Comparison of ENCODE assay signal across 8 cellular contexts in the genomic region with DNA sequence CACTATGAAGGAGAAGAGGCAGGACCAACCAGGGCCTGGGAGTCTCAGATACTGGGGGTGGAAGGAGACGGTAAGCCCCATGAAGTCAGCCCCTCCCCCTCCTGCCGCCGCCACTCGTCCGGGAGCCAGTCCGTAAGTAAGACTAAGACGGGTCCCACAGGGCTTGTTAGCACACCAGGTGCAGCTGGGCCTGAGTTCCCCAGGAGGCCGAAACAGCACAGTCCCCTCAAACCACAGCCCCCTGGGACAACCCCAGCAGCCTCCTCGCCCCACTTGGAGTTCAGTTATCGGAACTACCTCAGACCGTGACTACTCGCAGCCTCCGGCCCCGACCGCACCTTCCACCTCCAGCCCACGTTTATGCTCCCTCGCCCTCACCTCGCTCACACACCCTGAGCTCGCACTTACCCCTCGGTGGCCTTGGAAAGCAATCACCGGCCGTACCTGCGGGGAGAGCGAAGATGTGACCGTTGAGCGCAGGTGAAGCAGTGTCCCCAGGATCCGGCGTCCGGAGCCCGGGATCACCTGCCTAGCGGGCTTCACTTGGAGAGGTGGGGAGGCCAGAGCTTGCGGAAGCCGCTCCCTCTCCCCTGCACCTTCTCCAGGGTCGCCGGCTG. TPM values are rescaled to one million over a fixed set of nuclear protein-coding genes. Genes with fewer than 3 reads are reported as not detected.
A peak's percentile ranks its signal among the peaks of the same experiment; 100 is the strongest.
DNase-seq lines count a peak whose midpoint lies in the region; ATAC-seq, FAIRE-seq and TF ChIP-seq lines count a peak whose summit lies in the region.

No MANE protein-coding gene starts in this region.

- H3K9me3 Mint-ChIP-seq in activated naive CD4-positive, alpha-beta T cell treated with anti-CD3 and anti-CD28 coated beads, Interleukin-2, amount 50 U/mL, for 72 hours = no peaks in the 10 kb centered on the region

- DNase-seq in GM12892 (ENCODE audit: insufficient read length) (peak; percentile 47), SIG-M5 treated with dmso at 0.1 percent for 504 hours (lab: John Stamatoyannopoulos, UW; ENCODE audit: unreplicated experiment) (no peak)
- peak in 1 of 2 donors; percentile 12 for DNase-seq in activated naive CD4-positive, alpha-beta T cell treated with anti-CD3 and anti-CD28 coated beads, Interleukin-2, amount 50 U/mL, for 72 hours (ENCODE audit: low spot score in 2 of 2)
- peak; percentile 22 for DNase-seq in stimulated activated CD4-positive, alpha-beta T cell treated with anti-CD3 and anti-CD28 coated beads, Interleukin-1b, Interleukin-23, amount 100 ng/mL, for 48 hours
- no peak for DNase-seq in activated effector memory CD4-positive, alpha-beta T cell treated with anti-CD3 and anti-CD28 coated beads, Interleukin-2, amount 50 U/mL, for 16 hours

- 0 out of 2 replicates have a peak, but pooled peaks cover 7% of the 10 kb centered on the region for H3K4me1 ChIP-seq in HUES64 (ENCODE audit: insufficient read depth, low read length)

- peak; percentile 95 for FAIRE-seq in GM12892 (lab: Jason Lieb, UNC)

- H3K36me3 ChIP-seq in HUES64 (ENCODE audit: insufficient read depth, low read length) = peaks cover 31% of the 10 kb centered on the region

- H3K27ac ChIP-seq in HUES64 (ENCODE audit: low read depth, low read length) = no peak overlapping the region

- H3K9me3 ChIP-seq in HUES64 (ENCODE audit: insufficient read depth, low read depth, low read length) = no peaks in the 10 kb centered on the region

- peak overlapping the region; percentile 55 to 91 for H3K27ac Mint-ChIP-seq in activated naive CD4-positive, alpha-beta T cell treated with anti-CD3 and anti-CD28 coated beads, Interleukin-2, amount 50 U/mL, for 72 hours

- 3% methylated on average over 34 of the region's 35 CpGs for WGBS in HUES64

- H3K9ac ChIP-seq in HUES64 (ENCODE audit: low read depth, low read length) = peak overlapping the region; percentile 48

- TF ChIP-seq POLR2A in GM12892 (IDR thresholded peaks at IDR 0.05; ENCODE audit: low read depth, low read length) = no peak

- H3K4me3 ChIP-seq in HUES64 (ENCODE audit: low read length) = peak overlapping the region; percentile 71
- H3K4me3 ChIP-seq in iPS-11a (ENCODE audit: low read depth, low read length) = peak overlapping the region; percentile 70

- peaks cover 0 to 8% of the 10 kb centered on the region in 2 donors for H3K36me3 Mint-ChIP-seq in activated naive CD4-positive, alpha-beta T cell treated with anti-CD3 and anti-CD28 coated beads, Interleukin-2, amount 50 U/mL, for 72 hours

- H3K27me3 ChIP-seq in HUES64 (ENCODE audit: insufficient read depth, low read length) = peaks cover 11% of the 10 kb centered on the region; the same call in 1 of the 2 replicates

- ATAC-seq in GM21515 (IDR thresholded peaks at IDR 0.05; ENCODE audit: unreplicated experiment) = peak; percentile 61
- peak in 1 of 2 donors; percentile 5 for ATAC-seq in activated naive CD4-positive, alpha-beta T cell treated with anti-CD3 and anti-CD28 coated beads, Interleukin-2, amount 50 U/mL, for 72 hours

RNA-seq across cellular contexts. Expression of gene ELL3, which starts 0.6 kb away (rescaled TPM):
- 13.4 TPM for polyA plus RNA-seq in GM12892 (2012; ENCODE audit: missing spikeins)
- polyA plus RNA-seq in HUES64 (2013, experiment 1 of 2) = 2.4 TPM
- 2.9 TPM for polyA plus RNA-seq in HUES64 (2013, experiment 2 of 2)
- total RNA-seq in activated naive CD4-positive, alpha-beta T cell treated with anti-CD3 and anti-CD28 coated beads, Interleukin-2, amount 50 U/mL, for 72 hours = 1 to 10 TPM; 4.5 to 9.3 TPM

RNA-seq across cellular contexts. Expression of gene SERF2, which starts 15.9 kb away (rescaled TPM):
- polyA plus RNA-seq in GM12892 (2012; ENCODE audit: missing spikeins) = 955 TPM
- polyA plus RNA-seq in HUES64 (2013, experiment 1 of 2) = 576 TPM
- polyA plus RNA-seq in HUES64 (2013, experiment 2 of 2) = 606 TPM
- 100 to 1,000 TPM; 714 to 722 TPM for total RNA-seq in activated naive CD4-positive, alpha-beta T cell treated with anti-CD3 and anti-CD28 coated beads, Interleukin-2, amount 50 U/mL, for 72 hours

RNA-seq across cellular contexts. Expression of gene SERINC4, which starts 23.8 kb away (rescaled TPM):
- polyA plus RNA-seq in GM12892 (2012; ENCODE audit: missing spikeins) = 0.25 TPM
- not detected for polyA plus RNA-seq in HUES64 (2013, experiment 1 of 2)
- polyA plus RNA-seq in HUES64 (2013, experiment 2 of 2) = not detected
- total RNA-seq in activated naive CD4-positive, alpha-beta T cell treated with anti-CD3 and anti-CD28 coated beads, Interleukin-2, amount 50 U/mL, for 72 hours = under 1 TPM; 0.31 to 0.61 TPM

RNA-seq across cellular contexts. Expression of gene HYPK, which starts 24.2 kb away (rescaled TPM):
- 7.9 TPM for polyA plus RNA-seq in GM12892 (2012; ENCODE audit: missing spikeins)
- polyA plus RNA-seq in HUES64 (2013, experiment 1 of 2) = 11.9 TPM
- polyA plus RNA-seq in HUES64 (2013, experiment 2 of 2) = 8.7 TPM
- total RNA-seq in activated naive CD4-positive, alpha-beta T cell treated with anti-CD3 and anti-CD28 coated beads, Interleukin-2, amount 50 U/mL, for 72 hours = 10 to 100 TPM; 11.6 to 35.2 TPM

RNA-seq across cellular contexts. Expression of gene PDIA3, which starts 30.0 kb away (rescaled TPM):
- polyA plus RNA-seq in GM12892 (2012; ENCODE audit: missing spikeins) = 206 TPM
- 398 TPM for polyA plus RNA-seq in HUES64 (2013, experiment 1 of 2)
- polyA plus RNA-seq in HUES64 (2013, experiment 2 of 2) = 402 TPM
- total RNA-seq in activated naive CD4-positive, alpha-beta T cell treated with anti-CD3 and anti-CD28 coated beads, Interleukin-2, amount 50 U/mL, for 72 hours = 100 to 1,000 TPM; 144 to 224 TPM

Comparison
In these comparisons a context has a peak if more than half of its experiments do, and no peak if none do; other contexts are left out.
1. DNase-seq: peak in GM12892 (single experiment) and stimulated activated CD4-positive, alpha-beta T cell treated with anti-CD3 and anti-CD28 coated beads, Interleukin-1b, Interleukin-23, amount 100 ng/mL, for 48 hours (single experiment); none in SIG-M5 treated with dmso at 0.1 percent for 504 hours (single experiment) and activated effector memory CD4-positive, alpha-beta T cell treated with anti-CD3 and anti-CD28 coated beads, Interleukin-2, amount 50 U/mL, for 16 hours (single experiment).